1 cellular context compared by ENCODE assay signal in genomic region chr11:8831861-8832260, GRCh38.
TF ChIP-seq lines count a peak whose summit lies in the region.

No MANE protein-coding gene starts in this region.

TF ChIP-seq in GM23338, 12 proteins besides CTCF, POLR2A, EP300 and RAD21 (continued from another document):
- TF ChIP-seq REST (IDR thresholded peaks at IDR 0.05; ENCODE audit: unreplicated experiment): no peak
- TF ChIP-seq NANOG (IDR thresholded peaks at IDR 0.05; ENCODE audit: borderline replicate concordance): no peak
- TF ChIP-seq ZNF462 (CRISPR knock-in tag; IDR thresholded peaks at IDR 0.05): no peak
- TF ChIP-seq POLR2AphosphoS5 (IDR thresholded peaks at IDR 0.05; ENCODE audit: low read depth): no peak
- no peak for TF ChIP-seq ZNF114 (CRISPR knock-in tag; IDR thresholded peaks at IDR 0.05)
- TF ChIP-seq ZNF331 (CRISPR knock-in tag; IDR thresholded peaks at IDR 0.05; ENCODE audit: low read depth): no peak
- TF ChIP-seq ETS1 (IDR thresholded peaks at IDR 0.05): no peak
- no peak for TF ChIP-seq JUNB (IDR thresholded peaks at IDR 0.05; ENCODE audit: unreplicated experiment)
- no peak for TF ChIP-seq EZH2phosphoT487 (IDR thresholded peaks at IDR 0.05; ENCODE audit: unreplicated experiment)
